Comparison of ENCODE assay signal across 8 cellular contexts in genomic region chr14:100900837-100901390, GRCh38. TPM values are rescaled to one million over a fixed set of nuclear protein-coding genes. Genes with fewer than 3 reads are reported as not detected.
DNase-seq lines count a peak whose midpoint lies in the region; ATAC-seq, FAIRE-seq and TF ChIP-seq lines count a peak whose summit lies in the region.

No MANE protein-coding gene starts in this region.

- no peaks in the 10 kb centered on the region for H3K9me3 ChIP-seq in right cardiac atrium (ENCODE audit: control insufficient read depth, low read length)
- no peaks in the 10 kb centered on the region for H3K9me3 ChIP-seq in endothelial cell of umbilical vein (replicated peaks; ENCODE audit: control insufficient read depth, insufficient read depth, low read length)
- no peaks in the 10 kb centered on the region for H3K9me3 ChIP-seq in pancreas

- DNase-seq in left ventricle myocardium superior (no peak), right cardiac atrium (no peak), NCI-H748 (lab: John Stamatoyannopoulos, UW; ENCODE audit: unreplicated experiment) (peak; percentile 82), endothelial cell of umbilical vein (ENCODE audit: low read depth, low spot score) (peak; percentile 8), pancreas (peak; percentile 30 to 77 (median 53)), putamen (ENCODE audit: low spot score) (no peak)

- no peaks in the 10 kb centered on the region for H4K20me1 ChIP-seq in endothelial cell of umbilical vein (replicated peaks; ENCODE audit: control insufficient read depth, extremely low read depth, insufficient read depth, low read length)

- H3K27ac ChIP-seq in right cardiac atrium (ENCODE audit: low read length) (no peak overlapping the region), endothelial cell of umbilical vein (ENCODE audit: insufficient read depth, low read depth, low read length) (no peak overlapping the region), pancreas (no peak overlapping the region)

- no peak for TF ChIP-seq POLR2A in endothelial cell of umbilical vein (IDR thresholded peaks at IDR 0.05; ENCODE audit: low read depth, low read length)

- H3K4me3 ChIP-seq in right cardiac atrium (ENCODE audit: low read length) = no peak overlapping the region
- H3K4me3 ChIP-seq in endothelial cell of umbilical vein (replicated peaks in 1 of 3; ENCODE audit: insufficient read depth in 1 of 3, low read depth in 1 of 3, low read length in 3 of 3) = no peak overlapping the region
- no peak overlapping the region for H3K4me3 ChIP-seq in pancreas

- dilution Hi-C loops in endothelial cell of umbilical vein (cut with MboI; ENCODE audit: extremely low pct_ligation_motif_present, low sequenced_read_pairs) = no loop called here

- POLR2A ChIA-PET in endothelial cell of umbilical vein (lab: Charles Lee) = interaction anchor here (0.5 kb wide), 1 partner anchor 399 kb away, joined by 6 read pairs; no protein-coding TSS in a partner anchor

- CTCF ChIA-PET in endothelial cell of umbilical vein (lab: Charles Lee) = interaction anchor here (0.7 to 3.7 kb wide), 9 partner anchors 13 to 516 kb away, joined by 3 to 15 read pairs (median 4); no protein-coding TSS in a partner anchor

- no peak overlapping the region for H2AFZ ChIP-seq in endothelial cell of umbilical vein (ENCODE audit: low read depth, low read length)

- BruUV-seq in endothelial cell of umbilical vein (replicated peaks; lab: Mats Ljungman, UMichigan) = no TSS peak

- H3K4me2 ChIP-seq in endothelial cell of umbilical vein (ENCODE audit: insufficient read depth, low read length) = peak overlapping the region; percentile 25

- H3K9ac ChIP-seq in endothelial cell of umbilical vein (replicated peaks; ENCODE audit: extremely low read depth, insufficient read depth, low read length) = no peak overlapping the region

- H3K9me1 ChIP-seq in endothelial cell of umbilical vein (replicated peaks; ENCODE audit: control insufficient read depth, extremely low read depth, insufficient read depth, low read length) = no peaks in the 10 kb centered on the region

- 55% methylated on average over 15 of the region's 15 CpGs for WGBS in right cardiac atrium
- WGBS in pancreas, 2 donors = 49 to 51% methylated on average over 15 of the region's 15 CpGs

- no peaks in the 10 kb centered on the region for H3K27me3 ChIP-seq in right cardiac atrium (ENCODE audit: control insufficient read depth, insufficient read depth)
- H3K27me3 ChIP-seq in endothelial cell of umbilical vein (ENCODE audit: control insufficient read depth in 2 of 2, insufficient read depth in 2 of 2, low read length in 2 of 2) = peaks cover 3 to 6% of the 10 kb centered on the region in 2 experiments
- no peaks in the 10 kb centered on the region for H3K27me3 ChIP-seq in pancreas

- FAIRE-seq in endothelial cell of umbilical vein (lab: Jason Lieb, UNC) (no peak), pancreas (lab: Jason Lieb, UNC) (no peak)

- H3K79me2 ChIP-seq in endothelial cell of umbilical vein (ENCODE audit: control insufficient read depth, insufficient read depth, low read length) = no peaks in the 10 kb centered on the region

- H3K4me1 ChIP-seq in right cardiac atrium (ENCODE audit: control insufficient read depth, insufficient read depth, low read length) = peaks cover 2% of the 10 kb centered on the region
- peaks cover 13% of the 10 kb centered on the region for H3K4me1 ChIP-seq in endothelial cell of umbilical vein (ENCODE audit: control insufficient read depth, extremely low read depth, insufficient read depth, low read length)
- H3K4me1 ChIP-seq in pancreas = peaks cover 0 to 9% (median 0%) of the 10 kb centered on the region in 3 donors

- ATAC-seq in left ventricle myocardium superior (peak; percentile 23), right cardiac atrium (no peak), pancreas (peak in 3 of 4 donors; percentile 65 to 85 (median 78)), HG03342 (IDR thresholded peaks at IDR 0.05; ENCODE audit: unreplicated experiment) (no peak), GM19397 (IDR thresholded peaks at IDR 0.05; ENCODE audit: unreplicated experiment) (no peak)

- intact Hi-C loops in left ventricle myocardium superior (cut with micrococcal nuclease) = no loop called here
- intact Hi-C loops in right cardiac atrium (cut with DNase I) = no loop called here
- intact Hi-C loops in endothelial cell of umbilical vein (cut with micrococcal nuclease) = loop anchor here (1.0 to 5.0 kb wide), 4 partner anchors 50 to 238 kb away; no protein-coding TSS in a partner anchor
- intact Hi-C loops in pancreas (cut with DNase I) = no loop called here

- TF ChIP-seq CTCF in endothelial cell of umbilical vein (IDR thresholded peaks at IDR 0.05; ENCODE audit: extremely low read depth in 1 of 2, insufficient read depth in 1 of 2, low read depth in 1 of 2, low read length in 2 of 2) (peak; percentile 8 to 42), pancreas (IDR thresholded peaks at IDR 0.05) (peak in 1 of 4 donors; percentile 18)

- H3K36me3 ChIP-seq in endothelial cell of umbilical vein (ENCODE audit: control insufficient read depth in 2 of 2, extremely low read depth in 1 of 2, insufficient read depth in 2 of 2, low read length in 2 of 2) = peaks cover 0 to 19% of the 10 kb centered on the region in 2 experiments
- H3K36me3 ChIP-seq in pancreas = no peaks in the 10 kb centered on the region

TF ChIP-seq in endothelial cell of umbilical vein, 7 proteins besides CTCF, POLR2A, EP300 and RAD21:
- TF ChIP-seq MAX (IDR thresholded peaks at IDR 0.05; ENCODE audit: insufficient read depth, insufficient read length) (no peak), JUN (IDR thresholded peaks at IDR 0.05; ENCODE audit: borderline replicate concordance, insufficient read depth, insufficient read length, low read depth) (no peak), GATA2 (IDR thresholded peaks at IDR 0.05; ENCODE audit: insufficient read depth, insufficient read length, low read depth, low read length) (no peak), MYC (IDR thresholded peaks at IDR 0.05; ENCODE audit: low read depth, low read length) (no peak)

RNA-seq across cellular contexts. Expression of gene RTL1, which starts 2.6 kb away (rescaled TPM):
- not detected for total RNA-seq in left ventricle myocardium superior
- total RNA-seq in right cardiac atrium = not detected
- 0.05 TPM for polyA plus RNA-seq in right cardiac atrium
- not detected in 2 replicates for total RNA-seq in endothelial cell of umbilical vein
- not detected in 2 replicates for polyA plus RNA-seq in endothelial cell of umbilical vein
- not detected in 2 replicates for polyA plus RNA-seq in endothelial cell of umbilical vein (2011; cell fraction: cytosol; rRNA removed)
- polyA plus RNA-seq in endothelial cell of umbilical vein (2011; cell fraction: nucleus; rRNA removed) = not detected in 2 replicates
- polyA plus RNA-seq in endothelial cell of umbilical vein (2012) = 0.13 and 0.18 TPM in 2 replicates
- 0.04 TPM in 1 of 2 replicates, not detected in the other for polyA minus RNA-seq in endothelial cell of umbilical vein
- polyA minus RNA-seq in endothelial cell of umbilical vein (2011; cell fraction: cytosol; rRNA and poly(A)+ RNA removed) = not detected
- polyA minus RNA-seq in endothelial cell of umbilical vein (2011; cell fraction: nucleus; rRNA and poly(A)+ RNA removed) = not detected in 2 replicates
- total RNA-seq in pancreas = under 1 TPM in 3 of 6 donors, not detected in 3; 0.03 TPM
- under 1 TPM; 0.02 to 0.80 TPM for polyA plus RNA-seq in pancreas

Comparison
In these comparisons a context has a peak if more than half of its experiments do, and no peak if none do; other contexts are left out.
1. ATAC-seq: peak in left ventricle myocardium superior (single experiment) and pancreas (3 of 4); none in right cardiac atrium (0 of 2), HG03342 (single experiment) and GM19397 (single experiment).
2. DNase-seq: peak in NCI-H748 (single experiment), endothelial cell of umbilical vein (single experiment) and pancreas (6 of 6); none in left ventricle myocardium superior (single experiment), right cardiac atrium (0 of 3) and putamen (single experiment).